ENCODE assay signal across 8 cellular contexts in genomic region chr5:119031905-119032304, GRCh38. TPM values are rescaled to one million over a fixed set of nuclear protein-coding genes. Genes with fewer than 3 reads are reported as not detected.
DNase-seq lines count a peak whose midpoint lies in the region; ATAC-seq, FAIRE-seq and TF ChIP-seq lines count a peak whose summit lies in the region.

No MANE protein-coding gene starts in this region.

- H3K36me3 Mint-ChIP-seq in MCF 10A (ENCODE audit: insufficient read depth, unreplicated experiment): no peaks in the 10 kb centered on the region
- peaks cover 2% of the 10 kb centered on the region for H3K36me3 Mint-ChIP-seq in activated CD4-positive, alpha-beta T cell treated with anti-CD3 and anti-CD28 coated beads, Interleukin-2, amount 10 ng/mL, durations not matched to agents 7 days and 5 days (ENCODE audit: low read depth)

- DNase-seq in MCF 10A (ENCODE audit: unreplicated experiment) (peak; percentile 43), breast epithelium (ENCODE audit: low spot score in 2 of 2) (no peak), urothelium cell line (ENCODE audit: low spot score) (peak; percentile 29), G401 (ENCODE audit: low spot score) (no peak), NCI-H1048 (lab: John Stamatoyannopoulos, UW) (no peak), NCI-H187 treated with DMSO at 0.1 percent for 48 hours (lab: John Stamatoyannopoulos, UW) (no peak)
- DNase-seq in activated CD4-positive, alpha-beta T cell treated with anti-CD3 and anti-CD28 coated beads, Interleukin-2, amount 10 ng/mL, durations not matched to agents 7 days and 5 days: no peak

- TF ChIP-seq CTCF in MCF 10A (IDR thresholded peaks at IDR 0.05; ENCODE audit: unreplicated experiment): no peak
- no peak for TF ChIP-seq CTCF in breast epithelium (IDR thresholded peaks at IDR 0.05)

- no peaks in the 10 kb centered on the region for H3K4me1 ChIP-seq in breast epithelium

- no peak overlapping the region for H3K27ac ChIP-seq in breast epithelium

- no peak overlapping the region for H3K4me3 Mint-ChIP-seq in MCF 10A (ENCODE audit: unreplicated experiment)
- H3K4me3 Mint-ChIP-seq in activated CD4-positive, alpha-beta T cell treated with anti-CD3 and anti-CD28 coated beads, Interleukin-2, amount 10 ng/mL, durations not matched to agents 7 days and 5 days: no peak overlapping the region

- peaks cover 12% of the 10 kb centered on the region for H3K4me1 Mint-ChIP-seq in MCF 10A (ENCODE audit: insufficient read depth, unreplicated experiment)
- H3K4me1 Mint-ChIP-seq in activated CD4-positive, alpha-beta T cell treated with anti-CD3 and anti-CD28 coated beads, Interleukin-2, amount 10 ng/mL, durations not matched to agents 7 days and 5 days: peaks cover 26% of the 10 kb centered on the region

- TF ChIP-seq POLR2A in breast epithelium (IDR thresholded peaks at IDR 0.05): no peak

- H3K9me3 ChIP-seq in breast epithelium: no peaks in the 10 kb centered on the region

- H3K9me3 Mint-ChIP-seq in MCF 10A (ENCODE audit: unreplicated experiment): peaks cover 6% of the 10 kb centered on the region
- H3K9me3 Mint-ChIP-seq in activated CD4-positive, alpha-beta T cell treated with anti-CD3 and anti-CD28 coated beads, Interleukin-2, amount 10 ng/mL, durations not matched to agents 7 days and 5 days: no peaks in the 10 kb centered on the region

- H3K27me3 ChIP-seq in breast epithelium: no peaks in the 10 kb centered on the region

- no peak for FAIRE-seq in urothelium cell line (lab: Jason Lieb, UNC)

- no peak overlapping the region for H3K4me3 ChIP-seq in breast epithelium

- POLR2A ChIA-PET in MCF 10A (lab: Yijun Ruan, JAX): interaction anchor here (1.4 kb wide), 1 partner anchor 38 kb away, joined by 5 read pairs; the partner anchor contains the start of gene DMXL1
- POLR2A ChIA-PET in activated CD4-positive, alpha-beta T cell treated with anti-CD3 and anti-CD28 coated beads, Interleukin-2, amount 10 ng/mL, durations not matched to agents 7 days and 5 days (lab: Charles Lee): no interaction called here

- CTCF ChIA-PET in MCF 10A (lab: Yijun Ruan, JAX): interaction anchor here (1.1 kb wide), 1 partner anchor 380 kb away, joined by 3 read pairs; no protein-coding TSS in a partner anchor
- CTCF ChIA-PET in activated CD4-positive, alpha-beta T cell treated with anti-CD3 and anti-CD28 coated beads, Interleukin-2, amount 10 ng/mL, durations not matched to agents 7 days and 5 days (lab: Charles Lee): interaction anchor here (0.9 kb wide), 1 partner anchor 48 kb away, joined by 3 read pairs; no protein-coding TSS in a partner anchor

- H3K27ac Mint-ChIP-seq in MCF 10A (ENCODE audit: low read depth, unreplicated experiment): no peak overlapping the region
- peak overlapping the region; percentile 78 for H3K27ac Mint-ChIP-seq in activated CD4-positive, alpha-beta T cell treated with anti-CD3 and anti-CD28 coated beads, Interleukin-2, amount 10 ng/mL, durations not matched to agents 7 days and 5 days

- peak; percentile 63 for ATAC-seq in HG02981 (IDR thresholded peaks at IDR 0.05; ENCODE audit: unreplicated experiment)

- no TSS peak for BruUV-seq in MCF 10A (replicated peaks; lab: Mats Ljungman, UMichigan)

- no peaks in the 10 kb centered on the region for H3K27me3 Mint-ChIP-seq in MCF 10A (ENCODE audit: insufficient read depth, unreplicated experiment)
- H3K27me3 Mint-ChIP-seq in activated CD4-positive, alpha-beta T cell treated with anti-CD3 and anti-CD28 coated beads, Interleukin-2, amount 10 ng/mL, durations not matched to agents 7 days and 5 days: no peaks in the 10 kb centered on the region

- intact Hi-C loops in MCF 10A (cut with micrococcal nuclease) (no loop called here), breast epithelium (cut with DNase I; ENCODE audit: low total_unique reads) (no loop called here)

- in situ Hi-C loops in G401 (cut with HindIII; ENCODE audit: low sequenced_read_pairs): no loop called here

- no peaks in the 10 kb centered on the region for H3K36me3 ChIP-seq in breast epithelium

RNA-seq across cellular contexts. Expression of gene DMXL1, which starts 39.0 kb away (rescaled TPM):
- total RNA-seq in MCF 10A (2022): 38.1 and 45.1 TPM in 2 replicates
- 10 to 100 TPM; 53.1 to 91.2 (median 60.3) TPM for total RNA-seq in breast epithelium
- total RNA-seq in activated CD4-positive, alpha-beta T cell treated with anti-CD3 and anti-CD28 coated beads, Interleukin-2, amount 10 ng/mL, durations not matched to agents 7 days and 5 days: 10 to 100 TPM; 28.4 to 29.3 TPM
- total RNA-seq in G401 (2014; rRNA removed; shearing (Covaris generic)): 23.5 and 32.2 TPM in 2 replicates

RNA-seq across cellular contexts. Expression of gene DTWD2, which starts 43.6 kb away (rescaled TPM):
- total RNA-seq in MCF 10A (2022): 10.1 and 10.5 TPM in 2 replicates
- 10 to 100 TPM in 2 of 3 donors, 1 to 10 TPM in 1; 6.4 to 23.1 (median 14.1) TPM for total RNA-seq in breast epithelium
- 1 to 10 TPM; 1.4 to 2.0 TPM for total RNA-seq in activated CD4-positive, alpha-beta T cell treated with anti-CD3 and anti-CD28 coated beads, Interleukin-2, amount 10 ng/mL, durations not matched to agents 7 days and 5 days
- 4.3 and 11.0 TPM in 2 replicates for total RNA-seq in G401 (2014; rRNA removed; shearing (Covaris generic))

Comparison
In these comparisons a context has a peak if more than half of its experiments do, and no peak if none do; other contexts are left out.
1. DNase-seq: peak in MCF 10A (single experiment) and urothelium cell line (single experiment); none in breast epithelium (0 of 2), activated CD4-positive, alpha-beta T cell treated with anti-CD3 and anti-CD28 coated beads, Interleukin-2, amount 10 ng/mL, durations not matched to agents 7 days and 5 days (single experiment), G401 (single experiment), NCI-H1048 (single experiment) and NCI-H187 treated with DMSO at 0.1 percent for 48 hours (single experiment).